In genomic region chr20:57664476-57664875, GRCh38 we compare ENCODE assay signal across 30 cellular contexts. TPM values are rescaled to one million over a fixed set of nuclear protein-coding genes. Genes with fewer than 3 reads are reported as not detected.
A peak's percentile ranks its signal among the peaks of the same experiment; 100 is the strongest.
DNase-seq lines count a peak whose midpoint lies in the region; ATAC-seq, FAIRE-seq and TF ChIP-seq lines count a peak whose summit lies in the region.
"Had no signal": no experiment of that assay in that cellular context is flagged by ENCODE, and none has a peak within 500 bp of the region (broad histone marks: within the 10 kb centered on the region; RNA-seq: fewer than 3 reads in every experiment).

No MANE protein-coding gene starts in this region.

- no peak overlapping the region for H3K18ac ChIP-seq in trophoblast cell (ENCODE audit: low read length)

- no peak overlapping the region for H3K27ac Mint-ChIP-seq in glutamatergic neuron (ENCODE audit: unreplicated experiment)
- H3K27ac Mint-ChIP-seq: activated CD4-positive, alpha-beta memory T cell treated with anti-CD3 and anti-CD28 coated beads, Interleukin-2, amount 10 ng/mL, durations not matched to agents 7 days and 5 days; activated naive CD8-positive, alpha-beta T cell treated with anti-CD3 and anti-CD28 coated beads for 36 hours; immature natural killer cell had no signal

- H3K14ac ChIP-seq in trophoblast cell (ENCODE audit: low read length) = no peak overlapping the region

- no peak overlapping the region for H2BK120ac ChIP-seq in trophoblast cell (ENCODE audit: insufficient read depth, low read length, poor library complexity)

- no peak for FAIRE-seq in urothelium cell line (lab: Jason Lieb, UNC)
- FAIRE-seq: endometrium, frontal cortex, H1 had no signal

- H3K27me3 ChIP-seq in heart right ventricle (no peaks in the 10 kb centered on the region), trophoblast cell (ENCODE audit: insufficient read depth, low read length) (no peaks in the 10 kb centered on the region), vagina (no peaks in the 10 kb centered on the region)
- H3K27me3 ChIP-seq: esophagus squamous epithelium, left lung, SJCRH30 had no signal

- H2BK5ac ChIP-seq in trophoblast cell (ENCODE audit: low read depth, low read length, poor library complexity) = no peak overlapping the region

- H3K4me1 Mint-ChIP-seq in glutamatergic neuron (ENCODE audit: low read depth, unreplicated experiment) = peaks cover 3% of the 10 kb centered on the region
- H3K4me1 Mint-ChIP-seq: activated CD4-positive, alpha-beta memory T cell treated with anti-CD3 and anti-CD28 coated beads, Interleukin-2, amount 10 ng/mL, durations not matched to agents 7 days and 5 days; immature natural killer cell had no signal

- H3K36me3 Mint-ChIP-seq in glutamatergic neuron (ENCODE audit: unreplicated experiment) = no peaks in the 10 kb centered on the region
- H3K36me3 Mint-ChIP-seq: activated naive CD8-positive, alpha-beta T cell treated with anti-CD3 and anti-CD28 coated beads for 36 hours; immature natural killer cell; naive thymus-derived CD8-positive, alpha-beta T cell had no signal

- no peak overlapping the region for H3K4me3 ChIP-seq in heart right ventricle
- H3K4me3 ChIP-seq in trophoblast cell (ENCODE audit: low read depth, low read length) = no peak overlapping the region
- H3K4me3 ChIP-seq in vagina = no peak overlapping the region
- H3K4me3 ChIP-seq: esophagus squamous epithelium, left lung, PC-9, SJCRH30 had no signal

- WGBS in heart right ventricle, 2 donors = 89 to 90% methylated on average over 20 of the region's 20 CpGs
- WGBS in trophoblast cell (ENCODE audit: extremely low coverage, insufficient coverage, insufficient read length) = no CpG with 5 or more reads among the region's 20 CpGs

- intact Hi-C loops in Right ventricle myocardium inferior (cut with DNase I) = no loop called here
- intact Hi-C loops in heart right ventricle (cut with DNase I) = no loop called here
- intact Hi-C loops in vagina (cut with DNase I) = no loop called here

- peak overlapping the region; percentile 19 for H3K4ac ChIP-seq in trophoblast cell (ENCODE audit: low read depth, low read length)

- H3K27me3 Mint-ChIP-seq in glutamatergic neuron (ENCODE audit: unreplicated experiment) = peaks cover 2% of the 10 kb centered on the region
- H3K27me3 Mint-ChIP-seq: activated CD4-positive, alpha-beta memory T cell treated with anti-CD3 and anti-CD28 coated beads, Interleukin-2, amount 10 ng/mL, durations not matched to agents 7 days and 5 days; activated naive CD8-positive, alpha-beta T cell treated with anti-CD3 and anti-CD28 coated beads for 36 hours; naive thymus-derived CD8-positive, alpha-beta T cell had no signal

- no peak overlapping the region for H3K4me2 ChIP-seq in trophoblast cell (ENCODE audit: low read length)
- H3K4me2 ChIP-seq: PC-9 had no signal

- no peak overlapping the region for H4K91ac ChIP-seq in trophoblast cell (ENCODE audit: low read depth, low read length)

- no peak overlapping the region for H4K12ac ChIP-seq in trophoblast cell (ENCODE audit: low read depth, low read length)

- H3K9me3 Mint-ChIP-seq in glutamatergic neuron (ENCODE audit: unreplicated experiment) = peaks cover 5% of the 10 kb centered on the region
- H3K9me3 Mint-ChIP-seq: activated CD4-positive, alpha-beta memory T cell treated with anti-CD3 and anti-CD28 coated beads, Interleukin-2, amount 10 ng/mL, durations not matched to agents 7 days and 5 days; activated naive CD8-positive, alpha-beta T cell treated with anti-CD3 and anti-CD28 coated beads for 36 hours; immature natural killer cell; naive thymus-derived CD8-positive, alpha-beta T cell had no signal

- no peak overlapping the region for H4K8ac ChIP-seq in trophoblast cell (ENCODE audit: low read depth, low read length)

- H3K9me3 ChIP-seq in heart right ventricle (no peaks in the 10 kb centered on the region), trophoblast cell (ENCODE audit: insufficient read depth, low read depth, low read length) (no peaks in the 10 kb centered on the region), vagina (no peaks in the 10 kb centered on the region)
- H3K9me3 ChIP-seq: esophagus squamous epithelium, left lung, SJCRH30 had no signal

- no peak for ATAC-seq in Right ventricle myocardium inferior
- ATAC-seq in heart right ventricle = no peak
- no peak for ATAC-seq in HG02884 (IDR thresholded peaks at IDR 0.05; ENCODE audit: unreplicated experiment)
- ATAC-seq: activated CD4-positive, CD25-positive, alpha-beta regulatory T cell treated with anti-CD3 and anti-CD28 coated beads, Interleukin-2, amount 50 U/mL, for 24 hours; left lung; naive thymus-derived CD8-positive, alpha-beta T cell had no signal

- H2AFZ ChIP-seq in trophoblast cell (ENCODE audit: insufficient read depth, low read length, poor library complexity) = no peak overlapping the region
- H2AFZ ChIP-seq: PC-9 had no signal

- H2BK12ac ChIP-seq in trophoblast cell (ENCODE audit: low read length) = no peak overlapping the region

- TF ChIP-seq CTCF in heart right ventricle (IDR thresholded peaks at IDR 0.05) (no peak), glutamatergic neuron (IDR thresholded peaks at IDR 0.05; ENCODE audit: partially characterized antibody, unreplicated experiment) (no peak), vagina (IDR thresholded peaks at IDR 0.05) (no peak)

- DNase-seq in Right ventricle myocardium inferior (ENCODE audit: missing footprints) (peak; percentile 52), heart right ventricle (no peak), glutamatergic neuron (peak; percentile 14), trophoblast cell (no peak), vagina (ENCODE audit: extremely low spot score in 2 of 2) (no peak), substantia nigra (lab: John Stamatoyannopoulos, UW) (no peak), urothelium cell line (ENCODE audit: low spot score) (no peak)
- DNase-seq: activated CD4-positive, alpha-beta memory T cell treated with anti-CD3 and anti-CD28 coated beads, Interleukin-2, amount 10 ng/mL, durations not matched to agents 7 days and 5 days; activated naive CD8-positive, alpha-beta T cell treated with anti-CD3 and anti-CD28 coated beads for 36 hours; central memory CD4-positive, alpha-beta T cell; dermis blood vessel endothelial cell; esophagus squamous epithelium; hippocampal formation; immature natural killer cell; NCI-H1105; NCI-H2029; NCI-H526; NK-92 treated with Interleukin-12 subunit alpha and Interleukin-12 subunit beta, amount 100 ng/mL, for 24 hours; PC-9; SJCRH30 had no signal

- peaks cover 7% of the 10 kb centered on the region for H3K79me2 ChIP-seq in trophoblast cell (ENCODE audit: control insufficient read depth, insufficient read depth, low read length, poor library complexity)

- no peak overlapping the region for H3K27ac ChIP-seq in heart right ventricle
- no peak overlapping the region for H3K27ac ChIP-seq in trophoblast cell (ENCODE audit: low read depth, low read length)
- peak overlapping the region; percentile 54 for H3K27ac ChIP-seq in vagina
- no peak overlapping the region for H3K27ac ChIP-seq in substantia nigra (ENCODE audit: low read depth, low read length, poor library complexity, severe bottlenecking)
- H3K27ac ChIP-seq: esophagus squamous epithelium, left lung, PC-9, SJCRH30 had no signal

- no peak overlapping the region for H3K9ac ChIP-seq in trophoblast cell (ENCODE audit: low read length)

- H3K4me1 ChIP-seq in heart right ventricle (peaks cover 0 to 33% (median 8%) of the 10 kb centered on the region in 9 donors), trophoblast cell (ENCODE audit: control insufficient read depth in 1 of 2, insufficient read depth in 2 of 2, low read length in 2 of 2) (peaks cover 3 to 4% of the 10 kb centered on the region in 2 experiments), vagina (peaks cover 67% of the 10 kb centered on the region)
- H3K4me1 ChIP-seq: SJCRH30 had no signal

- no peak for TF ChIP-seq POLR2A in vagina (IDR thresholded peaks at IDR 0.05)

- no peak overlapping the region for H3K4me3 Mint-ChIP-seq in glutamatergic neuron (ENCODE audit: unreplicated experiment)
- H3K4me3 Mint-ChIP-seq: activated CD4-positive, alpha-beta memory T cell treated with anti-CD3 and anti-CD28 coated beads, Interleukin-2, amount 10 ng/mL, durations not matched to agents 7 days and 5 days; activated naive CD8-positive, alpha-beta T cell treated with anti-CD3 and anti-CD28 coated beads for 36 hours; immature natural killer cell; naive thymus-derived CD8-positive, alpha-beta T cell had no signal

- H3K23ac ChIP-seq in trophoblast cell (ENCODE audit: low read length) = no peak overlapping the region

- H3K36me3 ChIP-seq in heart right ventricle = peaks cover 0 to 7% (median 0%) of the 10 kb centered on the region in 9 donors
- peaks cover 28 to 31% of the 10 kb centered on the region in 2 experiments for H3K36me3 ChIP-seq in trophoblast cell (ENCODE audit: control insufficient read depth in 1 of 2, insufficient read depth in 2 of 2, low read length in 2 of 2)
- H3K36me3 ChIP-seq in vagina = no peaks in the 10 kb centered on the region

- no peak overlapping the region for H2AK5ac ChIP-seq in trophoblast cell (ENCODE audit: low read length)

- no peaks in the 10 kb centered on the region for H3K79me1 ChIP-seq in trophoblast cell (ENCODE audit: low read length)

RNA-seq across cellular contexts. Expression of gene ZBP1, which starts 44.2 kb away (rescaled TPM):
- 0.22 TPM for total RNA-seq in Right ventricle myocardium inferior
- total RNA-seq in heart right ventricle = 1 to 10 TPM in 1 of 10 donors, under 1 TPM in 7, not detected in 2; 0.16 to 1.2 (median 0.31) TPM
- polyA plus RNA-seq in heart right ventricle = under 1 TPM; 0.13 to 0.51 TPM
- total RNA-seq in glutamatergic neuron (ENCODE audit: unreplicated experiment) = not detected
- not detected in 2 replicates for polyA plus RNA-seq in trophoblast cell (2013)
- 0.74 TPM for total RNA-seq in vagina
- total RNA-seq: A172, dermis blood vessel endothelial cell, frontal cortex, G401, H1, PC-9, renal cortical epithelial cell had no signal
- polyA plus RNA-seq: H1 had no signal

RNA-seq across cellular contexts. Expression of gene PMEPA1, which starts 45.3 kb away (rescaled TPM):
- total RNA-seq in Right ventricle myocardium inferior = 23.9 TPM
- total RNA-seq in heart right ventricle = 10 to 100 TPM; 16.1 to 39.2 (median 30.4) TPM
- polyA plus RNA-seq in heart right ventricle = 10 to 100 TPM; 10.5 to 81.8 TPM
- total RNA-seq in glutamatergic neuron (ENCODE audit: unreplicated experiment) = 14.4 TPM
- polyA plus RNA-seq in trophoblast cell (2013) = 43.9 and 46.9 TPM in 2 replicates
- 11.3 TPM for total RNA-seq in vagina
- polyA plus RNA-seq: immature natural killer cell had no signal

Comparison
In these comparisons a context has a peak if more than half of its experiments do, and no peak if none do; other contexts are left out.
1. DNase-seq: peak in Right ventricle myocardium inferior (single experiment) and glutamatergic neuron (single experiment); none in heart right ventricle (0 of 2), trophoblast cell (0 of 2), vagina (0 of 2), substantia nigra (0 of 49) and urothelium cell line (single experiment).